In the genomic region with DNA sequence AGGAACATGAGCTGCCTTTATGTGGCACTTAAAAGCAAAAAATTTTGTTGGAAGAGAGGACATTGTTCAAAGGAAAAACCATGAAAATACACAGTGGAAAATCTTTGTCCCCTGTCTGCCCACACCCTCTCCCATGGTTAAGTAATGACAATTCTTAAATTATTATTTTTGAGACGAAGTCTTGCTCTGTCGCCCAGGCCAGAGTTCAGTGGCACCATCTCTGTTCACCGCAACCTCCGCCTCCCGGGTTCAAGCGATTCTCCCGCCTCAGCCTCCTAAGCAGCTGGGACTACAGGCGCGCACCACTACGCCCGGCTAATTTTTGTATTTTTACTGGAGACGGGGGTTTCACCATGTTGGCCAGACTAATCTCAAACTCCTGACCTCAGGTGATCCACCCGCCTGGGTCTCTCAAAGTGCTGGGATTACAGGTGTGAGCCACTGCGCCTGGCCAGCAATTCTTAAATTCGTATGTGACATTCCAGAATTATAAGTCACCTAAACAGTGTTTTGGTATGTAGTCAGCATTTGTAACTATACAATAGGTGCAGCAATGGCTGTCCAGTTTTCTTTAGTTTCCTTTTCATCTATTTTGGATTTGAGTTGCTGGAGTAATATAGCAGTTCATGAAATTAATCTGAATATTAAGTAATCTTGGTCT, we compare ENCODE assay signal across 8 cellular contexts. TPM values are rescaled to one million over a fixed set of nuclear protein-coding genes. Genes with fewer than 3 reads are reported as not detected.
DNase-seq lines count a peak whose midpoint lies in the region; ATAC-seq, FAIRE-seq and TF ChIP-seq lines count a peak whose summit lies in the region.

No MANE protein-coding gene starts in this region.

- no peak for DNase-seq in activated naive CD4-positive, alpha-beta T cell treated with anti-CD3 and anti-CD28 coated beads, Interleukin-2, amount 10 ng/mL, durations not matched to agents 7 days and 5 days
- no peak for DNase-seq in activated naive CD4-positive, alpha-beta T cell treated with anti-CD3 and anti-CD28 coated beads, Interleukin-2, amount 50 U/mL, for 16 hours
- DNase-seq in GM12878 (ENCODE audit: low read depth, low spot score) (no peak), uterus (peak; percentile 19 to 26), ureter (ENCODE audit: low spot score) (no peak), amniotic stem cell (lab: John Stamatoyannopoulos, UW) (no peak)
- no peak for DNase-seq in stimulated activated naive CD4-positive, alpha-beta T cell treated with Interleukin-2 at 50 U/mL for 16 hours (lab: John Stamatoyannopoulos, UW)

- peak overlapping the region; percentile 82 for H3K27ac ChIP-seq in GM12878 (ENCODE audit: control insufficient read depth, insufficient read depth)
- H3K27ac ChIP-seq in mesodermal cell (ENCODE audit: low read depth, low read length, severe bottlenecking), result peak overlapping the region; percentile 93
- H3K27ac ChIP-seq in uterus, result peak overlapping the region; percentile 87 to 94

- TF ChIP-seq EP300 in GM12878 (IDR thresholded peaks at IDR 0.05; ENCODE audit: borderline replicate concordance in 1 of 2, control insufficient read depth in 1 of 2, low read depth in 2 of 2, low read length in 2 of 2), result no peak

- peak overlapping the region; percentile 90 for H3K9ac ChIP-seq in GM12878 (ENCODE audit: control insufficient read depth, insufficient read depth, low read length)

- 81% methylated on average over 15 of the region's 15 CpGs for WGBS in GM12878 (ENCODE audit: insufficient coverage, insufficient replicate concordance, low lambda C conversion rate, missing lambda C conversion rate)
- WGBS in mesodermal cell (ENCODE audit: insufficient coverage in 2 of 2), 2 experiments, result 82 to 85% methylated on average over 14 to 15 of the region's 15 CpGs

- SMC1A ChIA-PET in GM12878 (lab: Charles Lee; ENCODE audit: uncharacterized antibody, unreplicated experiment), result interaction anchor here (1.4 to 3.4 kb wide), 5 partner anchors 10 to 76 kb away, joined by 4 to 16 read pairs (median 5); partner anchors contain the start of genes CAGE1 and RIOK1

- CTCF ChIA-PET in activated naive CD4-positive, alpha-beta T cell treated with anti-CD3 and anti-CD28 coated beads, Interleukin-2, amount 10 ng/mL, durations not matched to agents 7 days and 5 days (lab: Charles Lee), result no interaction called here
- CTCF ChIA-PET in GM12878 (lab: Yijun Ruan, JAX), result interaction anchor here (1.4 to 2.7 kb wide), 3 partner anchors 11 to 70 kb away, joined by 3 to 15 read pairs (median 6); no protein-coding TSS in a partner anchor

- H3K9me3 ChIP-seq in GM12878 (replicated peaks; ENCODE audit: control insufficient read depth, insufficient read depth, low read length), result peaks cover 6% of the 10 kb centered on the region; the same call in 2 of the 3 replicates
- H3K9me3 ChIP-seq in mesodermal cell (ENCODE audit: control insufficient read depth, low read length), result no peaks in the 10 kb centered on the region
- no peaks in the 10 kb centered on the region for H3K9me3 ChIP-seq in uterus

- POLR2A ChIA-PET in GM12878 (lab: Charles Lee), result interaction anchor here (1.0 to 1.9 kb wide), 4 partner anchors 11 to 78 kb away, joined by 4 to 14 read pairs (median 4); partner anchors contain the start of genes CAGE1 and RIOK1

- peaks cover 46% of the 10 kb centered on the region for H3K4me1 Mint-ChIP-seq in activated naive CD4-positive, alpha-beta T cell treated with anti-CD3 and anti-CD28 coated beads, Interleukin-2, amount 10 ng/mL, durations not matched to agents 7 days and 5 days

- TF ChIP-seq POLR2A in GM12878 (IDR thresholded peaks at IDR 0.05; ENCODE audit: low read depth, low read length) (no peak), uterus (IDR thresholded peaks at IDR 0.05) (no peak)

- no peak for TF ChIP-seq RAD21 in GM12878 (IDR thresholded peaks at IDR 0.05; ENCODE audit: insufficient read depth, low read depth, low read length)

- no peak for FAIRE-seq in GM12878 (lab: Jason Lieb, UNC)

- intact Hi-C loops in GM12878 (cut with micrococcal nuclease; ENCODE audit: unreplicated experiment), result loop anchor here (1.0 to 10.0 kb wide), 2 partner anchors 76 to 729 kb away; partner anchors contain the start of genes CAGE1, LY86 and RIOK1
- intact Hi-C loops in uterus (cut with DNase I; ENCODE audit: low total_unique reads), result no loop called here

- peak overlapping the region; percentile 88 for H3K4me2 ChIP-seq in GM12878 (ENCODE audit: control insufficient read depth, insufficient read depth)

- H3K27me3 ChIP-seq in GM12878 (replicated peaks in 1 of 2; ENCODE audit: control insufficient read depth in 2 of 2, insufficient read depth in 2 of 2, low read length in 1 of 2), result no peaks in the 10 kb centered on the region
- no peaks in the 10 kb centered on the region for H3K27me3 ChIP-seq in uterus

- in situ Hi-C loops in GM12878 (cut with MboI), result no loop called here

- no peak for ATAC-seq in GM12878

- H3K9me3 Mint-ChIP-seq in activated naive CD4-positive, alpha-beta T cell treated with anti-CD3 and anti-CD28 coated beads, Interleukin-2, amount 10 ng/mL, durations not matched to agents 7 days and 5 days, result peaks cover 1% of the 10 kb centered on the region

- peaks cover 6% of the 10 kb centered on the region for H3K4me1 ChIP-seq in GM12878 (ENCODE audit: control insufficient read depth, insufficient read depth, low read length)
- H3K4me1 ChIP-seq in mesodermal cell (ENCODE audit: control insufficient read depth, insufficient read depth, low read length, poor library complexity, severe bottlenecking), result peaks cover 22% of the 10 kb centered on the region
- H3K4me1 ChIP-seq in uterus, result peaks cover 0 to 10% of the 10 kb centered on the region in 2 donors

- no peak for TF ChIP-seq CTCF in GM12878 (IDR thresholded peaks at IDR 0.05 in 2 of 3, conservative IDR thresholded peaks at IDR 0.05 in 1 of 3; ENCODE audit: control insufficient read depth in 2 of 3, extremely low read depth in 1 of 3, insufficient read depth in 1 of 3, low read depth in 3 of 3, low read length in 3 of 3)
- TF ChIP-seq CTCF in uterus (IDR thresholded peaks at IDR 0.05), result no peak

- H3K27me3 Mint-ChIP-seq in activated naive CD4-positive, alpha-beta T cell treated with anti-CD3 and anti-CD28 coated beads, Interleukin-2, amount 10 ng/mL, durations not matched to agents 7 days and 5 days, result no peaks in the 10 kb centered on the region

- BruUV-seq in GM12878 (replicated peaks; lab: Mats Ljungman, UMichigan), result TSS peak; percentile 95

- H3K36me3 Mint-ChIP-seq in activated naive CD4-positive, alpha-beta T cell treated with anti-CD3 and anti-CD28 coated beads, Interleukin-2, amount 10 ng/mL, durations not matched to agents 7 days and 5 days, result peaks cover 26% of the 10 kb centered on the region

- peak overlapping the region; percentile 48 for H3K4me3 ChIP-seq in GM12878
- H3K4me3 ChIP-seq in mesodermal cell (ENCODE audit: extremely low read depth, insufficient read depth, low read length, poor library complexity, severe bottlenecking), result peak overlapping the region; percentile 97
- H3K4me3 ChIP-seq in uterus, result peak overlapping the region; percentile 46 to 76

- peaks cover 45% of the 10 kb centered on the region for H3K79me2 ChIP-seq in GM12878 (ENCODE audit: control insufficient read depth, insufficient read depth, low read length)

- H2AFZ ChIP-seq in GM12878 (ENCODE audit: control insufficient read depth, low read depth, low read length), result peak overlapping the region; percentile 92

- H4K20me1 ChIP-seq in GM12878 (ENCODE audit: control insufficient read depth, insufficient read depth), result no peaks in the 10 kb centered on the region

- peak overlapping the region; percentile 94 for H3K27ac Mint-ChIP-seq in activated naive CD4-positive, alpha-beta T cell treated with anti-CD3 and anti-CD28 coated beads, Interleukin-2, amount 10 ng/mL, durations not matched to agents 7 days and 5 days

- RAD21 ChIA-PET in GM12878 (lab: Charles Lee; ENCODE audit: unreplicated experiment), result interaction anchor here (1.9 to 2.6 kb wide), 3 partner anchors 14 to 76 kb away, joined by 7 to 11 read pairs (median 8); partner anchors contain the start of genes CAGE1 and RIOK1

- H3K36me3 ChIP-seq in GM12878 (ENCODE audit: control insufficient read depth in 2 of 2, insufficient read depth in 2 of 2, low read length in 1 of 2) (peaks cover 0 to 15% of the 10 kb centered on the region in 2 experiments; a peak in 1 of 4 replicates), mesodermal cell (ENCODE audit: control insufficient read depth, insufficient read depth, low read length) (peaks cover 21% of the 10 kb centered on the region), uterus (no peaks in the 10 kb centered on the region)

- H3K4me3 Mint-ChIP-seq in activated naive CD4-positive, alpha-beta T cell treated with anti-CD3 and anti-CD28 coated beads, Interleukin-2, amount 10 ng/mL, durations not matched to agents 7 days and 5 days, result peak overlapping the region; percentile 96

TF ChIP-seq in GM12878, 131 proteins besides CTCF, POLR2A, EP300 and RAD21 (continues in another document):
- no peak for TF ChIP-seq EZH2 (IDR thresholded peaks at IDR 0.05; ENCODE audit: borderline replicate concordance, control insufficient read depth, low read depth, low read length)
- no peak for TF ChIP-seq TCF7 (IDR thresholded peaks at IDR 0.05; ENCODE audit: borderline replicate concordance)
- no peak for TF ChIP-seq TCF12 (IDR thresholded peaks at IDR 0.05; ENCODE audit: low read depth, low read length)

RNA-seq across cellular contexts. Expression of gene SSR1, which starts 0.6 kb away (rescaled TPM):
- 75.6 and 78.6 TPM in 2 replicates for total RNA-seq in GM12878 (2013; cell fraction: nucleolus; rRNA removed)
- 42.0 and 48.6 TPM in 2 replicates for total RNA-seq in GM12878 (2014; rRNA removed)
- 61.1 and 63.5 TPM in 2 replicates for total RNA-seq in GM12878 (2014; rRNA removed; fragmentation: Illumina TruSeq; extraction: Trizol)
- total RNA-seq in GM12878 (2021), result 131 and 132 TPM in 2 replicates
- 70.3 TPM for polyA plus RNA-seq in GM12878 (2011; ENCODE audit: low read depth)
- polyA plus RNA-seq in GM12878 (2011; rRNA removed), result 165 and 224 TPM in 2 replicates
- 62.3 and 76.2 TPM in 2 replicates for polyA plus RNA-seq in GM12878 (2011; cell fraction: cytosol; rRNA removed)
- polyA plus RNA-seq in GM12878 (2011; cell fraction: nucleus; rRNA removed), result 58.9 and 74.6 TPM in 2 replicates
- 118 and 133 TPM in 2 replicates for polyA plus RNA-seq in GM12878 (2012)
- 120 and 125 TPM in 2 replicates for polyA plus RNA-seq in GM12878 (2014; fragmentation: Illumina TruSeq; extraction: Trizol)
- polyA plus RNA-seq in GM12878 (2014; fragmentation: Nextera tagmentation; extraction: Ambion mirVana), result 100 to 1,000 TPM; 123 to 151 TPM
- 69.6 and 93.3 TPM in 2 replicates for polyA plus RNA-seq in GM12878 (2014; rRNA removed)
- polyA plus RNA-seq in GM12878 (2016; fragmentation: Nextera tagmentation; extraction: Ambion mirVana), result 100 to 1,000 TPM; 201 to 209 TPM
- polyA minus RNA-seq in GM12878 (2011; rRNA and poly(A)+ RNA removed), result 83.2 and 145 TPM in 2 replicates
- polyA minus RNA-seq in GM12878 (2011; cell fraction: cytosol; rRNA and poly(A)+ RNA removed), result 44.9 and 52.2 TPM in 2 replicates
- 10.9 and 20.8 TPM in 2 replicates for polyA minus RNA-seq in GM12878 (2011; cell fraction: nucleus; rRNA and poly(A)+ RNA removed)
- polyA plus RNA-seq in mesodermal cell (2013, experiment 1 of 2), result 120 TPM
- 123 TPM for polyA plus RNA-seq in mesodermal cell (2013, experiment 2 of 2)
- 100 to 1,000 TPM in 3 of 4 donors, 10 to 100 TPM in 1; 77.4 to 138 (median 126) TPM for total RNA-seq in uterus
- total RNA-seq in ureter, result 116 TPM

Comparison
In these comparisons a context has a peak if more than half of its experiments do, and no peak if none do; other contexts are left out.
1. DNase-seq: peak in uterus (2 of 2); none in activated naive CD4-positive, alpha-beta T cell treated with anti-CD3 and anti-CD28 coated beads, Interleukin-2, amount 10 ng/mL, durations not matched to agents 7 days and 5 days (single experiment), activated naive CD4-positive, alpha-beta T cell treated with anti-CD3 and anti-CD28 coated beads, Interleukin-2, amount 50 U/mL, for 16 hours (single experiment), GM12878 (single experiment), ureter (single experiment), stimulated activated naive CD4-positive, alpha-beta T cell treated with Interleukin-2 at 50 U/mL for 16 hours (single experiment) and amniotic stem cell (single experiment).
2. Peak in every context shown above with its lines, with median percentiles within 50 percentile points of each other: H3K27ac ChIP-seq and H3K4me3 ChIP-seq.